In genomic region chr5:121735618-121736017, GRCh38 we compare ENCODE assay signal across 21 cellular contexts.
"Had no signal": no experiment of that assay in that cellular context is flagged by ENCODE, and none has a peak within 500 bp of the region (broad histone marks: within the 10 kb centered on the region; RNA-seq: fewer than 3 reads in every experiment).

No MANE protein-coding gene starts in this region.

- H3K27ac ChIP-seq: coronary artery, epithelial cell of prostate, esophagus squamous epithelium, gastrocnemius medialis, heart right ventricle, lower lobe of right lung had no signal

- H3K36me3 ChIP-seq: esophagus squamous epithelium, gastrocnemius medialis, heart right ventricle, lower lobe of right lung had no signal

- DNase-seq: effector CD8-positive, alpha-beta T cell; effector memory CD8-positive, alpha-beta T cell; endodermal cell; erythroblast; esophagus squamous epithelium; foreskin fibroblast; foreskin melanocyte; gastrocnemius medialis; glutamatergic neuron; head of caudate nucleus; heart right ventricle; hippocampal formation; left cardiac atrium; left ventricle myocardium superior; lower lobe of right lung; mesenchymal stem cell; naive thymus-derived CD4-positive, alpha-beta T cell had no signal

- H3K27me3 ChIP-seq: esophagus squamous epithelium, gastrocnemius medialis, heart right ventricle had no signal

- ATAC-seq: effector memory CD8-positive, alpha-beta T cell; esophagus mucosa; gastrocnemius medialis; heart right ventricle; left cardiac atrium; left lobe of liver; left ventricle myocardium superior; lower lobe of right lung; naive thymus-derived CD4-positive, alpha-beta T cell had no signal

- H3K9me3 ChIP-seq: esophagus squamous epithelium, lower lobe of right lung had no signal

- H3K4me3 ChIP-seq: coronary artery, esophagus squamous epithelium, gastrocnemius medialis, heart right ventricle, lower lobe of right lung had no signal

- H3K4me1 ChIP-seq: esophagus squamous epithelium, lower lobe of right lung had no signal
